In the genomic region with DNA sequence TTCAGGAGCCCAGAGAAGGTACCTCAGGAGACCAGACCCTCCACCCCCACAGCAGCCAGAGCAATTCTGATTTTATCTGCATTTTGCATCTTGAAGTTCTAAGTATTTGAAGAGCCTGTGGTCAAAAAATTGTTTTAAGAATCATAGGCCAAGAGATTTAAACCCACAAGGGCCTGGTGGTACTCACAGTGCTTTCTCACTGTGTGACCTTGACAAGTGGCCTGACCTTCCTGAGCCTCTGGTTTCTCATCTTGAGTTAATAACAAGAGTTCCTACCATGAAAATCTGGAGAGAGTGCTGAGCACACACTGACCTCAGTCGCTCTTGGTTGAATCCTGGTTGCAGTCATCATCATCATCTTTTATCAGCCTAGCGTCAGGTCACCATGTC, we compare ENCODE assay signal across 10 cellular contexts. TPM values are rescaled to one million over a fixed set of nuclear protein-coding genes. Genes with fewer than 3 reads are reported as not detected.
A peak's percentile ranks its signal among the peaks of the same experiment; 100 is the strongest.
DNase-seq lines count a peak whose midpoint lies in the region; ATAC-seq and TF ChIP-seq lines count a peak whose summit lies in the region.
"Had no signal": no experiment of that assay in that cellular context is flagged by ENCODE, and none has a peak within 500 bp of the region (broad histone marks: within the 10 kb centered on the region; RNA-seq: fewer than 3 reads in every experiment).

No MANE protein-coding gene starts in this region.

- no peak overlapping the region for H3K18ac ChIP-seq in mesendoderm (ENCODE audit: low read length)

- peak overlapping the region; percentile 84 to 88 for H3K27ac Mint-ChIP-seq in activated naive CD4-positive, alpha-beta T cell treated with anti-CD3 and anti-CD28 coated beads, Interleukin-2, amount 50 U/mL, for 72 hours

- H4K20me1 ChIP-seq in BLaER1 treated with 17β-estradiol and CSF1 and Interleukin-3, amounts not matched to agents 10 nM and 100 nM: peaks cover 0 to 24% (median 8%) of the 10 kb centered on the region in 11 experiments; a peak in 8 of 22 replicates

- no peak overlapping the region for H3K23ac ChIP-seq in mesendoderm (ENCODE audit: low read length)

- WGBS in mesendoderm (ENCODE audit: extremely low coverage, insufficient coverage, low lambda C conversion rate): no CpG with 5 or more reads among the region's 2 CpGs
- 77 to 95% methylated on average over 2 of the region's 2 CpGs for WGBS in heart right ventricle, 2 donors

- H3K9me3 ChIP-seq in BLaER1 treated with 17β-estradiol and CSF1 and Interleukin-3, amounts not matched to agents 10 nM and 100 nM (replicated peaks in 1 of 11): no peaks in the 10 kb centered on the region
- no peaks in the 10 kb centered on the region for H3K9me3 ChIP-seq in heart right ventricle
- H3K9me3 ChIP-seq: upper lobe of right lung had no signal

- peak overlapping the region in 10 of 11 experiments; percentile 23 to 78 (median 64); a peak in 16 of 22 replicates for H3K9ac ChIP-seq in BLaER1 treated with 17β-estradiol and CSF1 and Interleukin-3, amounts not matched to agents 10 nM and 100 nM
- H3K9ac ChIP-seq in mesendoderm (ENCODE audit: low read length): peak overlapping the region; percentile 45

- H2AK5ac ChIP-seq in mesendoderm (ENCODE audit: low read length): no peak overlapping the region

- TF ChIP-seq CTCF in heart right ventricle (IDR thresholded peaks at IDR 0.05): no peak

- no peaks in the 10 kb centered on the region for H3K27me3 ChIP-seq in BLaER1 treated with 17β-estradiol and CSF1 and Interleukin-3, amounts not matched to agents 10 nM and 100 nM
- H3K27me3 ChIP-seq in mesendoderm (ENCODE audit: insufficient read depth, low read length, poor library complexity): no peaks in the 10 kb centered on the region
- H3K27me3 ChIP-seq in heart right ventricle: no peaks in the 10 kb centered on the region
- H3K27me3 ChIP-seq: upper lobe of right lung had no signal

- peak overlapping the region in 10 of 11 experiments; percentile 14 to 90 (median 82); a peak in 19 of 22 replicates for H3K27ac ChIP-seq in BLaER1 treated with 17β-estradiol and CSF1 and Interleukin-3, amounts not matched to agents 10 nM and 100 nM
- H3K27ac ChIP-seq in mesendoderm (ENCODE audit: low read depth, low read length): no peak overlapping the region
- peak overlapping the region in 1 of 10 donors; percentile 72 for H3K27ac ChIP-seq in heart right ventricle

- intact Hi-C loops in heart right ventricle (cut with DNase I): loop anchor here in 7 of 10 donors (2.0 to 10.0 kb wide), 6 partner anchors 53 to 175 kb away; partner anchors contain the start of genes BCL2L1 (in 4 of the 7) and TPX2 (in 1 of the 7)

- no peak overlapping the region for H2BK120ac ChIP-seq in mesendoderm (ENCODE audit: low read depth, low read length)

- ATAC-seq in HG02642 (IDR thresholded peaks at IDR 0.05; ENCODE audit: poor library complexity, unreplicated experiment): peak; percentile 8
- ATAC-seq in activated naive CD4-positive, alpha-beta T cell treated with anti-CD3 and anti-CD28 coated beads, Interleukin-2, amount 50 U/mL, for 72 hours: peak; percentile 23 to 29
- no peak for ATAC-seq in heart right ventricle

- H4K5ac ChIP-seq in mesendoderm (ENCODE audit: low read length): no peak overlapping the region

- H2BK5ac ChIP-seq in mesendoderm (ENCODE audit: low read length): no peak overlapping the region

- H3K36me3 Mint-ChIP-seq in activated naive CD4-positive, alpha-beta T cell treated with anti-CD3 and anti-CD28 coated beads, Interleukin-2, amount 50 U/mL, for 72 hours: peaks cover 21 to 23% of the 10 kb centered on the region in 2 donors

- no peak for DNase-seq in activated naive CD4-positive, alpha-beta T cell treated with anti-CD3 and anti-CD28 coated beads, Interleukin-2, amount 50 U/mL, for 72 hours (ENCODE audit: low spot score in 2 of 2)
- DNase-seq in mesendoderm: no peak
- no peak for DNase-seq in cerebellar nuclear complex (lab: John Stamatoyannopoulos, UW)
- DNase-seq in SHP77 treated with DMSO at 0.1 percent for 48 hours (lab: John Stamatoyannopoulos, UW): no peak
- no peak for DNase-seq in heart right ventricle
- DNase-seq in Ammon's horn (ENCODE audit: low spot score): no peak

- H3K4me1 ChIP-seq in BLaER1 treated with 17β-estradiol and CSF1 and Interleukin-3, amounts not matched to agents 10 nM and 100 nM: peaks cover 0 to 52% (median 22%) of the 10 kb centered on the region in 10 experiments; a peak in 15 of 20 replicates
- H3K4me1 ChIP-seq in mesendoderm (ENCODE audit: control insufficient read depth, low read depth, low read length) (peaks cover 2% of the 10 kb centered on the region), heart right ventricle (peaks cover 0 to 27% (median 5%) of the 10 kb centered on the region in 9 donors)

- no peak overlapping the region for H3K4me3 ChIP-seq in BLaER1 treated with 17β-estradiol and CSF1 and Interleukin-3, amounts not matched to agents 10 nM and 100 nM
- H3K4me3 ChIP-seq in mesendoderm (ENCODE audit: low read length) (no peak overlapping the region), heart right ventricle (no peak overlapping the region)
- H3K4me3 ChIP-seq: lung, upper lobe of right lung had no signal

- no peak overlapping the region for H2BK15ac ChIP-seq in mesendoderm (replicated peaks; ENCODE audit: low read depth)

- no peaks in the 10 kb centered on the region for H3K79me2 ChIP-seq in mesendoderm (ENCODE audit: control insufficient read depth, insufficient read depth, low read length)

- H3K36me3 ChIP-seq in BLaER1 treated with 17β-estradiol and CSF1 and Interleukin-3, amounts not matched to agents 10 nM and 100 nM: peaks cover 68 to 97% (median 86%) of the 10 kb centered on the region in 11 experiments
- H3K36me3 ChIP-seq in mesendoderm (ENCODE audit: control insufficient read depth, insufficient read depth, low read length) (peaks cover 19% of the 10 kb centered on the region), heart right ventricle (peaks cover 0 to 92% (median 25%) of the 10 kb centered on the region in 9 donors)

- H3K4ac ChIP-seq in mesendoderm (ENCODE audit: low read depth, low read length): no peak overlapping the region

- no peaks in the 10 kb centered on the region for H3K9me3 Mint-ChIP-seq in activated naive CD4-positive, alpha-beta T cell treated with anti-CD3 and anti-CD28 coated beads, Interleukin-2, amount 50 U/mL, for 72 hours

- peak overlapping the region in 5 of 11 experiments; percentile 1 to 87 (median 66); a peak in 6 of 22 replicates for H3K4me2 ChIP-seq in BLaER1 treated with 17β-estradiol and CSF1 and Interleukin-3, amounts not matched to agents 10 nM and 100 nM
- H3K4me2 ChIP-seq in mesendoderm (ENCODE audit: low read length): no peak overlapping the region

- peak overlapping the region; percentile 53 for H3K56ac ChIP-seq in mesendoderm (ENCODE audit: low read length)

- no peak overlapping the region for H4K8ac ChIP-seq in mesendoderm (ENCODE audit: low read depth, low read length)

- H3K79me1 ChIP-seq in mesendoderm (ENCODE audit: low read length): no peaks in the 10 kb centered on the region

RNA-seq across cellular contexts. Expression of gene ID1, which starts 45.4 kb away (rescaled TPM):
- 10 to 100 TPM in 1 of 2 donors, 1 to 10 TPM in 1; 1.4 to 19.4 TPM for total RNA-seq in activated naive CD4-positive, alpha-beta T cell treated with anti-CD3 and anti-CD28 coated beads, Interleukin-2, amount 50 U/mL, for 72 hours
- 298 TPM for polyA plus RNA-seq in mesendoderm (2013, experiment 1 of 2)
- 282 TPM for polyA plus RNA-seq in mesendoderm (2013, experiment 2 of 2)
- total RNA-seq in heart right ventricle: 100 to 1,000 TPM in 7 of 10 donors, 10 to 100 TPM in 3; 42.8 to 204 (median 109) TPM
- 100 to 1,000 TPM; 230 to 551 TPM for polyA plus RNA-seq in heart right ventricle

RNA-seq across cellular contexts. Expression of gene HM13, which starts 45.5 kb away (rescaled TPM):
- total RNA-seq in activated naive CD4-positive, alpha-beta T cell treated with anti-CD3 and anti-CD28 coated beads, Interleukin-2, amount 50 U/mL, for 72 hours: 100 to 1,000 TPM; 108 to 124 TPM
- polyA plus RNA-seq in mesendoderm (2013, experiment 1 of 2): 135 TPM
- 133 TPM for polyA plus RNA-seq in mesendoderm (2013, experiment 2 of 2)
- total RNA-seq in heart right ventricle: 10 to 100 TPM; 27.5 to 71.6 (median 33.5) TPM
- polyA plus RNA-seq in heart right ventricle: 100 to 1,000 TPM in 1 of 2 donors, 10 to 100 TPM in 1; 65.1 to 102 TPM

Comparison
In these comparisons a context has a peak if more than half of its experiments do, and no peak if none do; other contexts are left out.
1. ATAC-seq: peak in HG02642 (single experiment) and activated naive CD4-positive, alpha-beta T cell treated with anti-CD3 and anti-CD28 coated beads, Interleukin-2, amount 50 U/mL, for 72 hours (2 of 2); none in heart right ventricle (0 of 8).